In the genomic region with DNA sequence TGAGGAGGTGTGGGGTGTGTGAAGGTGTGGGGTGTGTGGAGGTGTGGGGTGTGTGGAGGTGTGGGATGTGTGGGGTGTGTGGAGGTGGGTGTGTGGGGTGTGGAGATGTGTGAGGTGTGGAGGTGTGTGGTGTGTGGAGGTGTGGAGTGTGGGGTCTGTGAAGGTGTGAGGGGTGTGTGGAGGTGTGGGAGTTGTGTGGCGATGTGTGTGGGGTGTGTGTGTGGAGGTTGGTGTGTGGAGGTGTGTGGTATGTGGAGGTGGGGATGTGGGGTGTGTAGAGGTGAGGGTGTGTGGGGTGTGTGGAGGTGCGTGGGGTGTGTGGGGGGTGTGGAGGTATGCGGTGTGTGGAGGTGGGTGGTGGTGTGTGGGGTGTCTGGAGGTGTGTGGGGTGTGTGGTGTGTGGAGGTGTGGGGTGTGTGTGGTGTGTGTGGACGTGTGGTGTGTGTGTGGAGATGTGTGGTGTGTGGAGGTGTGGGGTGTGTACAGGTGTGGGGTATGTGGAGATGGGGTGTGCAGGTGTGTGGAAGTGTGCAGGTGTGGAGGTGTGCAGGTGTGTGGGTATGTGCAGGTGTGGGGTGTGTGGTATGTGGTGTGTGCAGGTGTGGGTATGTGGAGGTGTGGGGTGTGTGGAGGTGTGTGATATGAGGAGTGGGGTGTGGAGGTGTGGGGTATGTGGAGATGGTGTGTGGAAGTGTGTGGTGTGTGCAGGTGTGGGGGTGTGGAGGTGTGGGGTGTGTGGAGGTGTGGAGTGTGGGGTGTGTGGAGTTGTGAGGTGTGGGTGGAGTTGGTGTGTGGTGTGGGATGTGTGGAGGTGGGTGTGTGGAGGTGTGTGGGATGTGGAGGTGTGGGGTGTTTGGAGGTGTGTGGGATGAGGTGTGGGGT, we compare ENCODE assay signal across 15 cellular contexts. TPM values are rescaled to one million over a fixed set of nuclear protein-coding genes. Genes with fewer than 3 reads are reported as not detected.
DNase-seq lines count a peak whose midpoint lies in the region; ATAC-seq, FAIRE-seq and TF ChIP-seq lines count a peak whose summit lies in the region.
"Had no signal": no experiment of that assay in that cellular context is flagged by ENCODE, and none has a peak within 500 bp of the region (broad histone marks: within the 10 kb centered on the region; RNA-seq: fewer than 3 reads in every experiment).

No MANE protein-coding gene starts in this region.

- H2BK12ac ChIP-seq in mesenchymal stem cell (ENCODE audit: low read length in 2 of 2), result no peak overlapping the region

- peaks cover 0 to 5% of the 10 kb centered on the region in 2 donors for H3K36me3 Mint-ChIP-seq in CD4-positive, alpha-beta memory T cell

- no peak for ATAC-seq in GM18907 (IDR thresholded peaks at IDR 0.05; ENCODE audit: unreplicated experiment)

- no peak overlapping the region for H3K4me3 Mint-ChIP-seq in CD4-positive, alpha-beta memory T cell

- H3K27me3 ChIP-seq in CD4-positive, alpha-beta memory T cell (ENCODE audit: insufficient read depth, low read length), result no peaks in the 10 kb centered on the region
- no peaks in the 10 kb centered on the region for H3K27me3 ChIP-seq in mesenchymal stem cell (ENCODE audit: control insufficient read depth in 1 of 2, insufficient read depth in 1 of 2, low read length in 2 of 2)
- H3K27me3 ChIP-seq: pancreas had no signal

- H3K4me1 Mint-ChIP-seq in CD4-positive, alpha-beta memory T cell, result peaks cover 0 to 4% (median 0%) of the 10 kb centered on the region in 4 donors

- H3K4me2 ChIP-seq in mesenchymal stem cell (ENCODE audit: low read length, poor library complexity, severe bottlenecking), result no peak overlapping the region

- no peak overlapping the region for H2AK5ac ChIP-seq in mesenchymal stem cell (ENCODE audit: low read length, severe bottlenecking)

- H3K9me3 Mint-ChIP-seq in CD4-positive, alpha-beta memory T cell, result no peaks in the 10 kb centered on the region

- H3K27me3 Mint-ChIP-seq in CD4-positive, alpha-beta memory T cell, result no peaks in the 10 kb centered on the region

- H2BK5ac ChIP-seq in mesenchymal stem cell (ENCODE audit: low read depth, low read length, poor library complexity, severe bottlenecking), result no peak overlapping the region

- no peak overlapping the region for H3K14ac ChIP-seq in mesenchymal stem cell (ENCODE audit: low read length in 2 of 2)

- 73% methylated on average over 4 of the region's 4 CpGs for WGBS in mesenchymal stem cell

- H2AFZ ChIP-seq in mesenchymal stem cell (ENCODE audit: low read depth, low read length), result no peak overlapping the region

- H3K79me1 ChIP-seq in mesenchymal stem cell (replicated peaks; ENCODE audit: low read length, poor library complexity, severe bottlenecking), result peaks cover 17% of the 10 kb centered on the region

- no peak overlapping the region for H3K23ac ChIP-seq in mesenchymal stem cell (ENCODE audit: low read length in 2 of 2)

- POLR2A ChIA-PET in CD4-positive, alpha-beta memory T cell (lab: Charles Lee; ENCODE audit: partially characterized antibody), result no interaction called here

- no peak overlapping the region for H3K27ac ChIP-seq in CD4-positive, alpha-beta memory T cell (ENCODE audit: low read depth, low read length)
- H3K27ac ChIP-seq in coronary artery (no peak overlapping the region), mesenchymal stem cell (ENCODE audit: low read length, poor library complexity, severe bottlenecking) (no peak overlapping the region)
- H3K27ac ChIP-seq: pancreas had no signal

- DNase-seq in CD4-positive, alpha-beta memory T cell, result no peak
- no peak for DNase-seq in GM12892 (ENCODE audit: insufficient read length)
- DNase-seq in coronary artery (ENCODE audit: low spot score), result peak; percentile 71
- no peak for DNase-seq in mesenchymal stem cell
- DNase-seq in OCI-M2 (lab: John Stamatoyannopoulos, UW; ENCODE audit: unreplicated experiment), result no peak
- DNase-seq in GM19240 (ENCODE audit: insufficient read length, low spot score), result no peak
- DNase-seq in LoVo (ENCODE audit: low spot score), result no peak
- DNase-seq: stimulated activated CD4-positive, alpha-beta T cell treated with anti-CD3 and anti-CD28 coated beads, Interleukin-1b, Interleukin-23, amount 100 ng/mL, for 48 hours; stimulated activated naive CD4-positive, alpha-beta T cell had no signal

- CTCF ChIA-PET in CD4-positive, alpha-beta memory T cell (lab: Charles Lee; ENCODE audit: partially characterized antibody), result no interaction called here

- TF ChIP-seq POLR2A in GM12892 (IDR thresholded peaks at IDR 0.05; ENCODE audit: low read depth, low read length), result no peak

- peaks cover 18% of the 10 kb centered on the region for H3K4me1 ChIP-seq in CD4-positive, alpha-beta memory T cell (ENCODE audit: insufficient read depth, low read length)
- H3K4me1 ChIP-seq in mesenchymal stem cell (ENCODE audit: control insufficient read depth, insufficient read depth, low read depth, low read length), result peaks cover 21% of the 10 kb centered on the region
- H3K4me1 ChIP-seq: Caco-2, pancreas had no signal

- H4K8ac ChIP-seq in mesenchymal stem cell (ENCODE audit: low read length), result no peak overlapping the region

- H3K36me3 ChIP-seq in CD4-positive, alpha-beta memory T cell (ENCODE audit: insufficient read depth, low read length), result no peaks in the 10 kb centered on the region
- peaks cover 0 to 32% of the 10 kb centered on the region in 2 experiments for H3K36me3 ChIP-seq in mesenchymal stem cell (ENCODE audit: control insufficient read depth in 1 of 2, insufficient read depth in 2 of 2, low read depth in 1 of 2, low read length in 2 of 2)
- H3K36me3 ChIP-seq: pancreas had no signal

- peak; percentile 94 for FAIRE-seq in GM12892 (lab: Jason Lieb, UNC)
- FAIRE-seq: colon, pancreas, TTC549 had no signal

- intact Hi-C loops in CD4-positive, alpha-beta memory T cell (cut with micrococcal nuclease), result no loop called here

- peak overlapping the region; percentile 15 for H4K91ac ChIP-seq in mesenchymal stem cell (ENCODE audit: low read length)

- no peaks in the 10 kb centered on the region for H3K9me3 ChIP-seq in CD4-positive, alpha-beta memory T cell (ENCODE audit: control insufficient read depth in 1 of 2, low read length in 2 of 2)
- no peaks in the 10 kb centered on the region for H3K9me3 ChIP-seq in mesenchymal stem cell (ENCODE audit: control insufficient read depth, low read length)
- H3K9me3 ChIP-seq: Caco-2, pancreas had no signal

- no peak for TF ChIP-seq CTCF in coronary artery (IDR thresholded peaks at IDR 0.05)

- peak overlapping the region; percentile 23 for H2BK15ac ChIP-seq in mesenchymal stem cell (ENCODE audit: low read depth, poor library complexity, severe bottlenecking)

- no peak overlapping the region for H3K9ac ChIP-seq in mesenchymal stem cell (ENCODE audit: low read length)

- no peak overlapping the region for H3K4ac ChIP-seq in mesenchymal stem cell (ENCODE audit: low read depth in 1 of 2, low read length in 2 of 2)

- no peak overlapping the region for H2BK120ac ChIP-seq in mesenchymal stem cell (ENCODE audit: low read depth, low read length)

- peak overlapping the region in 4 of 7 donors; percentile 15 to 77 (median 66) for H3K27ac Mint-ChIP-seq in CD4-positive, alpha-beta memory T cell

- no peak overlapping the region for H3K4me3 ChIP-seq in CD4-positive, alpha-beta memory T cell (ENCODE audit: low read length in 2 of 2)
- no peak overlapping the region for H3K4me3 ChIP-seq in coronary artery
- peak overlapping the region in 1 of 2 experiments; percentile 5 for H3K4me3 ChIP-seq in mesenchymal stem cell (ENCODE audit: insufficient read depth in 1 of 2, low read depth in 1 of 2, low read length in 2 of 2)
- H3K4me3 ChIP-seq: pancreas had no signal

- no peak overlapping the region for H3K18ac ChIP-seq in mesenchymal stem cell (ENCODE audit: low read depth in 1 of 2, low read length in 2 of 2)

RNA-seq across cellular contexts. Expression of a gene that starts 34.5 kb away (rescaled TPM):
- not detected for total RNA-seq in CD4-positive, alpha-beta memory T cell
- not detected for polyA plus RNA-seq in CD4-positive, alpha-beta memory T cell
- not detected for polyA plus RNA-seq in GM12892 (2012; ENCODE audit: missing spikeins)
- polyA plus RNA-seq in mesenchymal stem cell (2013, experiment 1 of 2), result not detected
- polyA plus RNA-seq in mesenchymal stem cell (2013, experiment 2 of 2), result not detected
- total RNA-seq: Caco-2, liver, pancreas had no signal
- polyA plus RNA-seq: liver, pancreas had no signal
